1 cellular context compared by ENCODE assay signal in the genomic region with DNA sequence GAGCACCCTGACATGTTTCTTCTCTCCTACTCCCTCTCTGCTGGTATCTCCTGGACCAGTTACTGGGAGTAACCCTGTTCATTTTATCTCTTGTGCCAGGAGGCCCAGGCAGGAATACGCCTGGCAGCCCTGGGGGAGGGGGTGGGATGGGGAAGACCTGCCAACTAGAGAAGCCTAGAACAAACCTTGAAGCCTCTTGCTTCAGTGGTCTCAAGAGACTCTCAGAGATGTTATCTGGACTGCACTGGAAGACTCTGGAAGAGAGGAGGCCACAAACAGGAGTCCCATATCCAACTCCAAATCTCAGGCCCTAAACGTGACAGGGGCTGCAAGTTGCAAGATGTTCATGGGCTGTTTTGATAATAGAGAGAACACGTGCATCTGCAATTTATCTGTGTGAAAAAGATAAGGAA.
TF ChIP-seq lines count a peak whose summit lies in the region.

Gene EPB42, minus strand, starts transcription at position 28 of the 413 bp plus-strand sequence. CDS start 193 bp downstream, outside the sequence.

TF ChIP-seq in GM23338, 12 proteins besides CTCF, POLR2A, EP300 and RAD21 (continued from another document):
- no peak for TF ChIP-seq EZH2phosphoT487 (IDR thresholded peaks at IDR 0.05; ENCODE audit: unreplicated experiment)
- TF ChIP-seq ZNF331 (CRISPR knock-in tag; IDR thresholded peaks at IDR 0.05; ENCODE audit: low read depth), result no peak
- TF ChIP-seq, protein P1, sequence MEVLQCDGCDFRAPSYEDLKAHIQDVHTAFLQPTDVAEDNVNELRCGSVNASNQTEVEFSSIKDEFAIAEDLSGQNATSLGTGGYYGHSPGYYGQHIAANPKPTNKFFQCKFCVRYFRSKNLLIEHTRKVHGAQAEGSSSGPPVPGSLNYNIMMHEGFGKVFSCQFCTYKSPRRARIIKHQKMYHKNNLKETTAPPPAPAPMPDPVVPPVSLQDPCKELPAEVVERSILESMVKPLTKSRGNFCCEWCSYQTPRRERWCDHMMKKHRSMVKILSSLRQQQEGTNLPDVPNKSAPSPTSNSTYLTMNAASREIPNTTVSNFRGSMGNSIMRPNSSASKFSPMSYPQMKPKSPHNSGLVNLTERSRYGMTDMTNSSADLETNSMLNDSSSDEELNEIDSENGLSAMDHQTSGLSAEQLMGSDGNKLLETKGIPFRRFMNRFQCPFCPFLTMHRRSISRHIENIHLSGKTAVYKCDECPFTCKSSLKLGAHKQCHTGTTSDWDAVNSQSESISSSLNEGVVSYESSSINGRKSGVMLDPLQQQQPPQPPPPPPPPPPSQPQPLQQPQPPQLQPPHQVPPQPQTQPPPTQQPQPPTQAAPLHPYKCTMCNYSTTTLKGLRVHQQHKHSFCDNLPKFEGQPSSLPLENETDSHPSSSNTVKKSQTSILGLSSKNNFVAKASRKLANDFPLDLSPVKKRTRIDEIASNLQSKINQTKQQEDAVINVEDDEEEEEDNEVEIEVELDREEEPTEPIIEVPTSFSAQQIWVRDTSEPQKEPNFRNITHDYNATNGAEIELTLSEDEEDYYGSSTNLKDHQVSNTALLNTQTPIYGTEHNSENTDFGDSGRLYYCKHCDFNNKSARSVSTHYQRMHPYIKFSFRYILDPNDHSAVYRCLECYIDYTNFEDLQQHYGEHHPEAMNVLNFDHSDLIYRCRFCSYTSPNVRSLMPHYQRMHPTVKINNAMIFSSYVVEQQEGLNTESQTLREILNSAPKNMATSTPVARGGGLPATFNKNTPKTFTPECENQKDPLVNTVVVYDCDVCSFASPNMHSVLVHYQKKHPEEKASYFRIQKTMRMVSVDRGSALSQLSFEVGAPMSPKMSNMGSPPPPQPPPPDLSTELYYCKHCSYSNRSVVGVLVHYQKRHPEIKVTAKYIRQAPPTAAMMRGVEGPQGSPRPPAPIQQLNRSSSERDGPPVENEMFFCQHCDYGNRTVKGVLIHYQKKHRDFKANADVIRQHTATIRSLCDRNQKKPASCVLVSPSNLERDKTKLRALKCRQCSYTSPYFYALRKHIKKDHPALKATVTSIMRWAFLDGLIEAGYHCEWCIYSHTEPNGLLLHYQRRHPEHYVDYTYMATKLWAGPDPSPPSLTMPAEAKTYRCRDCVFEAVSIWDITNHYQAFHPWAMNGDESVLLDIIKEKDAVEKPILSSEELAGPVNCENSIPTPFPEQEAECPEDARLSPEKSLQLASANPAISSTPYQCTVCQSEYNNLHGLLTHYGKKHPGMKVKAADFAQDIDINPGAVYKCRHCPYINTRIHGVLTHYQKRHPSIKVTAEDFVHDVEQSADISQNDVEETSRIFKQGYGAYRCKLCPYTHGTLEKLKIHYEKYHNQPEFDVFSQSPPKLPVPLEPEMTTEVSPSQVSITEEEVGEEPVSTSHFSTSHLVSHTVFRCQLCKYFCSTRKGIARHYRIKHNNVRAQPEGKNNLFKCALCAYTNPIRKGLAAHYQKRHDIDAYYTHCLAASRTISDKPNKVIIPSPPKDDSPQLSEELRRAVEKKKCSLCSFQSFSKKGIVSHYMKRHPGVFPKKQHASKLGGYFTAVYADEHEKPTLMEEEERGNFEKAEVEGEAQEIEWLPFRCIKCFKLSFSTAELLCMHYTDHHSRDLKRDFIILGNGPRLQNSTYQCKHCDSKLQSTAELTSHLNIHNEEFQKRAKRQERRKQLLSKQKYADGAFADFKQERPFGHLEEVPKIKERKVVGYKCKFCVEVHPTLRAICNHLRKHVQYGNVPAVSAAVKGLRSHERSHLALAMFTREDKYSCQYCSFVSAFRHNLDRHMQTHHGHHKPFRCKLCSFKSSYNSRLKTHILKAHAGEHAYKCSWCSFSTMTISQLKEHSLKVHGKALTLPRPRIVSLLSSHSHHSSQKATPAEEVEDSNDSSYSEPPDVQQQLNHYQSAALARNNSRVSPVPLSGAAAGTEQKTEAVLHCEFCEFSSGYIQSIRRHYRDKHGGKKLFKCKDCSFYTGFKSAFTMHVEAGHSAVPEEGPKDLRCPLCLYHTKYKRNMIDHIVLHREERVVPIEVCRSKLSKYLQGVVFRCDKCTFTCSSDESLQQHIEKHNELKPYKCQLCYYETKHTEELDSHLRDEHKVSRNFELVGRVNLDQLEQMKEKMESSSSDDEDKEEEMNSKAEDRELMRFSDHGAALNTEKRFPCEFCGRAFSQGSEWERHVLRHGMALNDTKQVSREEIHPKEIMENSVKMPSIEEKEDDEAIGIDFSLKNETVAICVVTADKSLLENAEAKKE (CRISPR knock-in tag; IDR thresholded peaks at IDR 0.05), result no peak
- no peak for TF ChIP-seq NANOG (IDR thresholded peaks at IDR 0.05; ENCODE audit: borderline replicate concordance)
- TF ChIP-seq, protein P2, sequence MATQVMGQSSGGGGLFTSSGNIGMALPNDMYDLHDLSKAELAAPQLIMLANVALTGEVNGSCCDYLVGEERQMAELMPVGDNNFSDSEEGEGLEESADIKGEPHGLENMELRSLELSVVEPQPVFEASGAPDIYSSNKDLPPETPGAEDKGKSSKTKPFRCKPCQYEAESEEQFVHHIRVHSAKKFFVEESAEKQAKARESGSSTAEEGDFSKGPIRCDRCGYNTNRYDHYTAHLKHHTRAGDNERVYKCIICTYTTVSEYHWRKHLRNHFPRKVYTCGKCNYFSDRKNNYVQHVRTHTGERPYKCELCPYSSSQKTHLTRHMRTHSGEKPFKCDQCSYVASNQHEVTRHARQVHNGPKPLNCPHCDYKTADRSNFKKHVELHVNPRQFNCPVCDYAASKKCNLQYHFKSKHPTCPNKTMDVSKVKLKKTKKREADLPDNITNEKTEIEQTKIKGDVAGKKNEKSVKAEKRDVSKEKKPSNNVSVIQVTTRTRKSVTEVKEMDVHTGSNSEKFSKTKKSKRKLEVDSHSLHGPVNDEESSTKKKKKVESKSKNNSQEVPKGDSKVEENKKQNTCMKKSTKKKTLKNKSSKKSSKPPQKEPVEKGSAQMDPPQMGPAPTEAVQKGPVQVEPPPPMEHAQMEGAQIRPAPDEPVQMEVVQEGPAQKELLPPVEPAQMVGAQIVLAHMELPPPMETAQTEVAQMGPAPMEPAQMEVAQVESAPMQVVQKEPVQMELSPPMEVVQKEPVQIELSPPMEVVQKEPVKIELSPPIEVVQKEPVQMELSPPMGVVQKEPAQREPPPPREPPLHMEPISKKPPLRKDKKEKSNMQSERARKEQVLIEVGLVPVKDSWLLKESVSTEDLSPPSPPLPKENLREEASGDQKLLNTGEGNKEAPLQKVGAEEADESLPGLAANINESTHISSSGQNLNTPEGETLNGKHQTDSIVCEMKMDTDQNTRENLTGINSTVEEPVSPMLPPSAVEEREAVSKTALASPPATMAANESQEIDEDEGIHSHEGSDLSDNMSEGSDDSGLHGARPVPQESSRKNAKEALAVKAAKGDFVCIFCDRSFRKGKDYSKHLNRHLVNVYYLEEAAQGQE (IDR thresholded peaks at IDR 0.05; ENCODE audit: unreplicated experiment), result no peak
- no peak for TF ChIP-seq EZH2 (IDR thresholded peaks at IDR 0.05; ENCODE audit: low read depth, unreplicated experiment)
- TF ChIP-seq POLR2AphosphoS5 (IDR thresholded peaks at IDR 0.05; ENCODE audit: low read depth), result no peak
